In the genomic region with DNA sequence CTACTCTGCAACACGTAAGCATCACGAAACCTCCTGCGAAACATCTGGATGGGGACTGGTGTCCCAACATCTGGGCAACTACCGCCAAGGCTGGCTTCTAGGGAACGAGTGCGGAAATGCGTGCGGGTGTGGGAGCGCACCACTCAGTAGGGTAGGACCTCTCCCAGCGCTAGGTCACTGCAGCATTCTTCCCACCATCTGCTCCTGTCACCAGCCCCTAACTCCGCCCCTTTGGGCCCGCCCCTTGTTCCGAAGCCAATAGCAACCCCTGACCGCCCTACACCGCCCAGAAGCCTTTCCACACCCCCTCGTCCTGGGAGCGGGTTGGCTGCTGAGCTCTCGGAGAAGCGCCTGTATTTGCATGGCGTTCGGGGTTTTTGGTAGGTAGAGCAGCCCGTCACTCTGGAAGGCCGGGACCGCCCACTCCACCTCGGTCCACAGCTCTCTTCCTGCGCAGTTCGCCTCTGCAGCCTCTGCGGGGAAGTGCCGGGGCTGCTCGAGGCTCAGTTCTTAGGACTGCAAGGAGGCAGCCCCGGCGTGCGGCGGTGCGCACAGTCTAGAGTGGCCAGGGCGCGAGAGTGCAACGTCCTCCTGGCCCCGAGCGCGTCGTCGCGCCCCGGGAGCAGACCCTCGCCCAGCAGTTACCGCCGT, we compare ENCODE assay signal across 8 cellular contexts. TPM values are rescaled to one million over a fixed set of nuclear protein-coding genes. Genes with fewer than 3 reads are reported as not detected.
DNase-seq lines count a peak whose midpoint lies in the region; ATAC-seq and TF ChIP-seq lines count a peak whose summit lies in the region.

A gene (plus strand): TSS at position 454 of the 651 bp plus-strand sequence. CDS start 438 bp downstream, outside the sequence.

- WGBS in right lobe of liver (ENCODE audit: insufficient coverage, low coverage, low lambda C conversion rate, missing lambda C conversion rate), result 0% methylated on average over 12 of the region's 48 CpGs

- H3K9me3 ChIP-seq in right lobe of liver, result no peaks in the 10 kb centered on the region

- peak within 1 kb of the TSS; percentile 93 for H3K4me3 Mint-ChIP-seq in activated CD4-positive, alpha-beta memory T cell treated with anti-CD3 and anti-CD28 coated beads for 36 hours

- H3K4me1 Mint-ChIP-seq in activated CD4-positive, alpha-beta memory T cell treated with anti-CD3 and anti-CD28 coated beads for 36 hours (ENCODE audit: low read depth), result peaks cover 50% of the 10 kb centered on the region

- no peaks in the 10 kb centered on the region for H3K27me3 ChIP-seq in right lobe of liver

- peak within 1 kb of the TSS; percentile 89 to 94 (median 93) for H3K27ac ChIP-seq in right lobe of liver

- peak; percentile 80 to 83 for DNase-seq in AML-193 (lab: John Stamatoyannopoulos, UW)
- DNase-seq in GM19238 (ENCODE audit: insufficient read length, low spot score), result peak; percentile 85
- peak; percentile 99 for DNase-seq in NCI-H748 (lab: John Stamatoyannopoulos, UW; ENCODE audit: unreplicated experiment)
- DNase-seq in activated CD4-positive, alpha-beta memory T cell treated with anti-CD3 and anti-CD28 coated beads for 36 hours, result peak; percentile 100
- DNase-seq in ecto neural progenitor cell (ENCODE audit: low spot score), result peak; percentile 100
- peak; percentile 100 for DNase-seq in right lobe of liver
- DNase-seq in stimulated activated CD4-positive, alpha-beta T cell treated with anti-CD3 and anti-CD28 coated beads, Interleukin-4, amount 100 ng/mL, for 1 hour, result peak; percentile 99

- TF ChIP-seq CTCF in right lobe of liver (IDR thresholded peaks at IDR 0.05), result peak in 2 of 4 donors; percentile 9 to 31

- peak; percentile 97 for TF ChIP-seq POLR2A in right lobe of liver (IDR thresholded peaks at IDR 0.05)

- H3K4me1 ChIP-seq in right lobe of liver, result peaks cover 0 to 17% (median 4%) of the 10 kb centered on the region in 4 donors

- peak; percentile 76 for ATAC-seq in HG03432 (IDR thresholded peaks at IDR 0.05; ENCODE audit: unreplicated experiment)
- peak; percentile 71 to 88 (median 78) for ATAC-seq in right lobe of liver

- H3K9me3 Mint-ChIP-seq in activated CD4-positive, alpha-beta memory T cell treated with anti-CD3 and anti-CD28 coated beads for 36 hours, result no peaks in the 10 kb centered on the region

- H3K4me3 ChIP-seq in right lobe of liver, result peak within 1 kb of the TSS; percentile 68 to 89 (median 86)

- CTCF ChIA-PET in activated CD4-positive, alpha-beta memory T cell treated with anti-CD3 and anti-CD28 coated beads for 36 hours (lab: Charles Lee), result interaction anchor here (0.6 to 5.8 kb wide), 23 partner anchors 18 to 1283 kb away, joined by 3 to 43 read pairs (median 4); a partner anchor contains a TSS

- POLR2A ChIA-PET in activated CD4-positive, alpha-beta memory T cell treated with anti-CD3 and anti-CD28 coated beads for 36 hours (lab: Charles Lee), result interaction anchor here (0.6 to 4.8 kb wide), 21 partner anchors 8 to 474 kb away, joined by 3 to 37 read pairs (median 4); a partner anchor contains a TSS

- intact Hi-C loops in activated CD4-positive, alpha-beta memory T cell treated with anti-CD3 and anti-CD28 coated beads for 36 hours (cut with micrococcal nuclease), result loop anchor here (1.0 to 10.0 kb wide), 11 partner anchors 9 to 1282 kb away; a partner anchor contains a TSS
- intact Hi-C loops in right lobe of liver (cut with DNase I), result no loop called here

- H3K36me3 Mint-ChIP-seq in activated CD4-positive, alpha-beta memory T cell treated with anti-CD3 and anti-CD28 coated beads for 36 hours, result peaks cover 6% of the 10 kb centered on the region

- peaks cover 26% of the 10 kb centered on the region for H3K27me3 Mint-ChIP-seq in activated CD4-positive, alpha-beta memory T cell treated with anti-CD3 and anti-CD28 coated beads for 36 hours

- peak within 1 kb of the TSS; percentile 92 for H3K27ac Mint-ChIP-seq in activated CD4-positive, alpha-beta memory T cell treated with anti-CD3 and anti-CD28 coated beads for 36 hours

- H3K36me3 ChIP-seq in right lobe of liver, result no peaks in the 10 kb centered on the region

RNA-seq across cellular contexts. Expression of the gene that starts here (rescaled TPM):
- total RNA-seq in activated CD4-positive, alpha-beta memory T cell treated with anti-CD3 and anti-CD28 coated beads for 36 hours, result 10 to 100 TPM; 13.4 to 13.9 TPM
- total RNA-seq in right lobe of liver, result 10 to 100 TPM; 22.5 to 36.6 (median 28.2) TPM

Comparison
In these comparisons a context has a peak if more than half of its experiments do, and no peak if none do; other contexts are left out.
1. Peak in every context shown above with its lines: DNase-seq, ATAC-seq, H3K4me3 ChIP-seq and H3K27ac ChIP-seq.